ENCODE assay signal across 8 cellular contexts in genomic region chr10:94545277-94546057, GRCh38. TPM values are rescaled to one million over a fixed set of nuclear protein-coding genes. Genes with fewer than 3 reads are reported as not detected.
DNase-seq lines count a peak whose midpoint lies in the region; ATAC-seq and TF ChIP-seq lines count a peak whose summit lies in the region.

HELLS (plus strand) TSS chr10:94545788; CDS start chr10:94545922, 134 bp downstream.

- H3K9me3 Mint-ChIP-seq in CD14-positive monocyte = no peaks in the 10 kb centered on the region

- peak within 1 kb of the TSS; percentile 66 to 95 (median 81) for H3K4me3 ChIP-seq in dorsolateral prefrontal cortex
- peak within 1 kb of the TSS; percentile 67 to 95 (median 72) for H3K4me3 ChIP-seq in right lobe of liver

- peak; percentile 30 for TF ChIP-seq POLR2A in right lobe of liver (IDR thresholded peaks at IDR 0.05)

- no peaks in the 10 kb centered on the region for H3K36me3 ChIP-seq in right lobe of liver

- peaks cover 3 to 4% of the 10 kb centered on the region in 2 donors for H3K36me3 Mint-ChIP-seq in CD14-positive monocyte

- peaks cover 0 to 13% (median 3%) of the 10 kb centered on the region in 4 donors for H3K4me1 ChIP-seq in right lobe of liver

- TF ChIP-seq CTCF in CD14-positive monocyte (IDR thresholded peaks at IDR 0.05) (no peak), dorsolateral prefrontal cortex (IDR thresholded peaks at IDR 0.05 in 54 of 56, conservative IDR thresholded peaks at IDR 0.05 in 2 of 56; ENCODE audit: low read depth in 1 of 56, partially characterized antibody in 56 of 56) (peak in 16 of 56 donors; percentile 9 to 35 (median 20)), right lobe of liver (IDR thresholded peaks at IDR 0.05) (peak in 1 of 4 donors; percentile 5)

- H3K9me3 ChIP-seq in right lobe of liver = no peaks in the 10 kb centered on the region

- intact Hi-C loops in CD14-positive monocyte (cut with micrococcal nuclease) = no loop called here
- intact Hi-C loops in dorsolateral prefrontal cortex (cut with DNase I) = no loop called here
- intact Hi-C loops in right lobe of liver (cut with DNase I) = no loop called here

- H3K27me3 ChIP-seq in dorsolateral prefrontal cortex (no peaks in the 10 kb centered on the region), right lobe of liver (no peaks in the 10 kb centered on the region)

- ATAC-seq in GM19351 (IDR thresholded peaks at IDR 0.05; ENCODE audit: unreplicated experiment) = peak; percentile 81
- peak; percentile 60 for ATAC-seq in HG03469 (IDR thresholded peaks at IDR 0.05; ENCODE audit: unreplicated experiment)
- peak; percentile 94 to 97 (median 94) for ATAC-seq in right lobe of liver

- H3K27ac ChIP-seq in dorsolateral prefrontal cortex = peak within 1 kb of the TSS in 44 of 59 donors; percentile 0 to 79 (median 54)
- peak within 1 kb of the TSS; percentile 56 to 74 (median 63) for H3K27ac ChIP-seq in right lobe of liver

- WGBS in right lobe of liver (ENCODE audit: insufficient coverage, low coverage, low lambda C conversion rate, missing lambda C conversion rate) = 0% methylated on average over 47 of the region's 56 CpGs

- H3K27ac Mint-ChIP-seq in CD14-positive monocyte = peak within 1 kb of the TSS; percentile 71 to 90 (median 77)

- H3K27me3 Mint-ChIP-seq in CD14-positive monocyte (ENCODE audit: low read depth in 3 of 3) = peaks cover 0 to under 1% (median 0%) of the 10 kb centered on the region in 3 donors

- H3K4me3 Mint-ChIP-seq in CD14-positive monocyte = peak within 1 kb of the TSS; percentile 99

- DNase-seq in CD14-positive monocyte (ENCODE audit: low spot score) (peak; percentile 52), NCI-H526 (lab: John Stamatoyannopoulos, UW) (peak; percentile 60 to 85), dorsolateral prefrontal cortex (peak; percentile 37 to 81 (median 68)), right lobe of liver (peak; percentile 84 to 89 (median 88))
- DNase-seq in activated CD4-positive, alpha-beta T cell treated with anti-CD3 and anti-CD28 coated beads, Interleukin-2, amount 50 U/mL, for 1 hour = peak; percentile 56
- DNase-seq in stimulated activated CD4-positive, alpha-beta T cell treated with anti-CD3 and anti-CD28 coated beads, Interleukin-4, amount 100 ng/mL, for 24 hours = peak; percentile 77

- H3K4me1 Mint-ChIP-seq in CD14-positive monocyte = peaks cover 25% of the 10 kb centered on the region

RNA-seq across cellular contexts. Expression of gene HELLS, which starts in this region (rescaled TPM):
- polyA plus RNA-seq in CD14-positive monocyte = under 1 TPM; 0.04 to 0.07 TPM
- total RNA-seq in dorsolateral prefrontal cortex = 10 to 100 TPM in 22 of 120 experiments, 1 to 10 TPM in 98; 3.4 to 19.9 (median 7.6) TPM
- total RNA-seq in right lobe of liver = 10 to 100 TPM in 2 of 6 experiments, 1 to 10 TPM in 4; 1.3 to 12.8 (median 3.3) TPM

Comparison
In these comparisons a context has a peak if more than half of its experiments do, and no peak if none do; other contexts are left out.
1. Peak in every context shown above with its lines: DNase-seq, ATAC-seq, H3K4me3 ChIP-seq and H3K27ac ChIP-seq.
2. Peak in DNase-seq in CD14-positive monocyte; RNA of the gene not detected or under 1 TPM.